20 cellular contexts compared by ENCODE assay signal in the genomic region with DNA sequence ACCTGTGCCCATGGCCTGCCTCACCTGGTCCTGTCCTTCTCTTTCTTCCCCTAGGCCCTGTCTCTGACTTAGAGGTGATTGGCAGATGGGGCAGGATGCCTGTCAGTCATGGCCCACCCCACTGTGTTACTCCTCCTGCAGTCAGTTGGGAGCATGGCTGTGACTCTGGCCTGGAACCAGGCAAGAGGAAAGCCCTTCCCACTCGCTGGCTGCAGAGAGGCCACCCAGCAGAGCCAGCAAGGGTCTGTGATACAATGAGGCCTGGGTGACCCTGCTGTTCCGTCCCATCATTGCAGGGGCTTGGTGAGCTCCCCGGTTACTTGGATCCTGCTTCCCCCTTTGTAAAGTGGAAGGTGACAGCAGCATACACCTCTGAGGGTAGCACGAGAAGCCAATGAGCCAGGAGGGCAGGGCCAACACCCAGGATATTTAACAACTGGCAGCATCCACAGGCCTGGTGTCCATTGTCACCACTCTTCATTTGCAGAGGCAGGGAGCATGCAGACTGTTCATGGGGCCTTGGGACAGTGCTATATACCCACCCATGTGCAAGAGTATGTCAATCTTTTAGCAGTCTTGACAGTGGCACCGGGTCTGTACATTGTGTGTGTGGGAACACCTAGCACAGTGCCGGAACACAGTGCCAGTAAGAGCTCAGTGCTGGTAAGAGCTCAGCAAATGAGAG.
DNase-seq lines count a peak whose midpoint lies in the region; ATAC-seq and TF ChIP-seq lines count a peak whose summit lies in the region.
"Had no signal": no experiment of that assay in that cellular context is flagged by ENCODE, and none has a peak within 500 bp of the region (broad histone marks: within the 10 kb centered on the region; RNA-seq: fewer than 3 reads in every experiment).

No MANE protein-coding gene starts in this region.

- CTCF ChIA-PET in CD8-positive, alpha-beta T cell (lab: Charles Lee), result no interaction called here
- CTCF ChIA-PET in activated naive CD4-positive, alpha-beta T cell treated with anti-CD3 and anti-CD28 coated beads, Interleukin-2, amount 10 ng/mL, durations not matched to agents 7 days and 5 days (lab: Charles Lee), result no interaction called here

- WGBS in spleen, 5 donors, result 76 to 87% (median 80%) methylated on average over 3 to 6 of the region's 6 CpGs
- 86 to 89% methylated on average over 6 of the region's 6 CpGs for WGBS in tibial nerve, 2 donors

- TF ChIP-seq POLR2A in spleen (IDR thresholded peaks at IDR 0.05), result no peak
- no peak for TF ChIP-seq POLR2A in tibial nerve (IDR thresholded peaks at IDR 0.05)

- no peaks in the 10 kb centered on the region for H3K4me1 ChIP-seq in left ventricle myocardium inferior
- H3K4me1 ChIP-seq in spleen, result no peaks in the 10 kb centered on the region
- H3K4me1 ChIP-seq in CD8-positive, alpha-beta T cell (ENCODE audit: insufficient read depth, low read length), result no peaks in the 10 kb centered on the region
- H3K4me1 ChIP-seq in tibial nerve, result no peaks in the 10 kb centered on the region
- H3K4me1 ChIP-seq: A549, BE2C, Caco-2 had no signal

- no peak overlapping the region for H3K27ac Mint-ChIP-seq in CD8-positive, alpha-beta T cell
- H3K27ac Mint-ChIP-seq in activated naive CD4-positive, alpha-beta T cell treated with anti-CD3 and anti-CD28 coated beads, Interleukin-2, amount 10 ng/mL, durations not matched to agents 7 days and 5 days, result no peak overlapping the region
- H3K27ac Mint-ChIP-seq: CD4-positive, alpha-beta memory T cell; GM23338; H9 had no signal

- peaks cover 3% of the 10 kb centered on the region for H3K9me3 Mint-ChIP-seq in CD8-positive, alpha-beta T cell
- peaks cover 17% of the 10 kb centered on the region for H3K9me3 Mint-ChIP-seq in activated naive CD4-positive, alpha-beta T cell treated with anti-CD3 and anti-CD28 coated beads, Interleukin-2, amount 10 ng/mL, durations not matched to agents 7 days and 5 days

- H3K27ac ChIP-seq in left ventricle myocardium inferior (replicated peaks) (no peak overlapping the region), spleen (no peak overlapping the region), tibial nerve (no peak overlapping the region)
- H3K27ac ChIP-seq in CD8-positive, alpha-beta T cell (ENCODE audit: low read depth, low read length), result no peak overlapping the region
- H3K27ac ChIP-seq: A549 had no signal

- no peak for TF ChIP-seq CTCF in left ventricle myocardium inferior (IDR thresholded peaks at IDR 0.05; ENCODE audit: borderline replicate concordance)
- no peak for TF ChIP-seq CTCF in spleen (IDR thresholded peaks at IDR 0.05 in 8 of 11, conservative IDR thresholded peaks at IDR 0.05 in 3 of 11)
- no peak for TF ChIP-seq CTCF in CD8-positive, alpha-beta T cell (IDR thresholded peaks at IDR 0.05)
- TF ChIP-seq CTCF in tibial nerve (IDR thresholded peaks at IDR 0.05), result no peak

- intact Hi-C loops in cardiac septum (cut with DNase I) (no loop called here), left ventricle myocardium inferior (cut with micrococcal nuclease) (no loop called here), posterior vena cava (cut with DNase I) (no loop called here), spleen (cut with DNase I; ENCODE audit: low total_unique reads) (no loop called here)
- intact Hi-C loops in CD8-positive, alpha-beta T cell (cut with DNase I, micrococcal nuclease), result no loop called here

- H3K27me3 ChIP-seq in left ventricle myocardium inferior (ENCODE audit: low read depth), result peaks cover 53% of the 10 kb centered on the region
- H3K27me3 ChIP-seq in spleen (replicated peaks in 1 of 7), result peaks cover 0 to 6% (median 0%) of the 10 kb centered on the region in 7 donors
- H3K27me3 ChIP-seq in CD8-positive, alpha-beta T cell (ENCODE audit: insufficient read depth, low read length), result no peaks in the 10 kb centered on the region
- no peaks in the 10 kb centered on the region for H3K27me3 ChIP-seq in tibial nerve
- H3K27me3 ChIP-seq: BE2C had no signal

- no peaks in the 10 kb centered on the region for H3K4me1 Mint-ChIP-seq in CD8-positive, alpha-beta T cell (ENCODE audit: low read depth)
- no peaks in the 10 kb centered on the region for H3K4me1 Mint-ChIP-seq in activated naive CD4-positive, alpha-beta T cell treated with anti-CD3 and anti-CD28 coated beads, Interleukin-2, amount 10 ng/mL, durations not matched to agents 7 days and 5 days
- H3K4me1 Mint-ChIP-seq: CD4-positive, alpha-beta memory T cell; GM23338; H9 had no signal

- H3K4me3 ChIP-seq in left ventricle myocardium inferior, result no peak overlapping the region
- H3K4me3 ChIP-seq in spleen, result no peak overlapping the region
- H3K4me3 ChIP-seq in CD8-positive, alpha-beta T cell (ENCODE audit: low read depth, low read length), result no peak overlapping the region
- no peak overlapping the region for H3K4me3 ChIP-seq in tibial nerve
- H3K4me3 ChIP-seq: A549, GM23338 had no signal

- H3K36me3 ChIP-seq in left ventricle myocardium inferior, result no peaks in the 10 kb centered on the region
- no peaks in the 10 kb centered on the region for H3K36me3 ChIP-seq in spleen
- H3K36me3 ChIP-seq in CD8-positive, alpha-beta T cell (ENCODE audit: insufficient read depth, low read length), result no peaks in the 10 kb centered on the region
- H3K36me3 ChIP-seq in tibial nerve, result no peaks in the 10 kb centered on the region
- H3K36me3 ChIP-seq: BE2C had no signal

- no peak for TF ChIP-seq EP300 in tibial nerve (IDR thresholded peaks at IDR 0.05)

- H3K9me3 ChIP-seq in left ventricle myocardium inferior (replicated peaks) (peaks cover 28% of the 10 kb centered on the region), spleen (peaks cover 0 to 60% (median 31%) of the 10 kb centered on the region in 8 donors), tibial nerve (peaks cover 0 to 79% (median 0%) of the 10 kb centered on the region in 4 donors)
- no peaks in the 10 kb centered on the region for H3K9me3 ChIP-seq in CD8-positive, alpha-beta T cell (ENCODE audit: low read length)
- H3K9me3 ChIP-seq: BE2C, Caco-2 had no signal

- peaks cover 3% of the 10 kb centered on the region for H3K27me3 Mint-ChIP-seq in CD8-positive, alpha-beta T cell (ENCODE audit: low read depth)
- no peaks in the 10 kb centered on the region for H3K27me3 Mint-ChIP-seq in activated naive CD4-positive, alpha-beta T cell treated with anti-CD3 and anti-CD28 coated beads, Interleukin-2, amount 10 ng/mL, durations not matched to agents 7 days and 5 days

- POLR2A ChIA-PET in CD8-positive, alpha-beta T cell (lab: Charles Lee), result no interaction called here

- ATAC-seq in CD8-positive, alpha-beta T cell, result no peak
- ATAC-seq: A549, GM23338, HCT116 had no signal

- no peaks in the 10 kb centered on the region for H3K36me3 Mint-ChIP-seq in CD8-positive, alpha-beta T cell
- no peaks in the 10 kb centered on the region for H3K36me3 Mint-ChIP-seq in activated naive CD4-positive, alpha-beta T cell treated with anti-CD3 and anti-CD28 coated beads, Interleukin-2, amount 10 ng/mL, durations not matched to agents 7 days and 5 days
- H3K36me3 Mint-ChIP-seq: CD4-positive, alpha-beta memory T cell had no signal

- DNase-seq in cardiac septum (ENCODE audit: low spot score), result peak; percentile 31
- no peak for DNase-seq in left ventricle myocardium inferior
- peak; percentile 55 for DNase-seq in posterior vena cava (ENCODE audit: low spot score)
- peak; percentile 29 for DNase-seq in spleen
- no peak for DNase-seq in CD8-positive, alpha-beta T cell
- DNase-seq in tibial nerve (ENCODE audit: low spot score in 2 of 2), result no peak
- DNase-seq in activated naive CD4-positive, alpha-beta T cell treated with anti-CD3 and anti-CD28 coated beads, Interleukin-2, amount 10 ng/mL, durations not matched to agents 7 days and 5 days, result no peak
- DNase-seq: 8988T; ACHN; AML-193; BE2C; C1 segment of cervical spinal cord; CD4-positive, alpha-beta memory T cell; DMS153; DND-41; H9 had no signal

- no peak overlapping the region for H3K4me3 Mint-ChIP-seq in CD8-positive, alpha-beta T cell
- H3K4me3 Mint-ChIP-seq in activated naive CD4-positive, alpha-beta T cell treated with anti-CD3 and anti-CD28 coated beads, Interleukin-2, amount 10 ng/mL, durations not matched to agents 7 days and 5 days, result no peak overlapping the region
- H3K4me3 Mint-ChIP-seq: GM23338, H9 had no signal

Comparison
In these comparisons a context has a peak if more than half of its experiments do, and no peak if none do; other contexts are left out.
1. DNase-seq: peak in cardiac septum (single experiment), posterior vena cava (single experiment) and spleen (single experiment); none in left ventricle myocardium inferior (single experiment), CD8-positive, alpha-beta T cell (0 of 7), tibial nerve (0 of 2) and activated naive CD4-positive, alpha-beta T cell treated with anti-CD3 and anti-CD28 coated beads, Interleukin-2, amount 10 ng/mL, durations not matched to agents 7 days and 5 days (single experiment).